Comparison of ENCODE assay signal across 8 cellular contexts in genomic region chr11:118913411-118914125, GRCh38. TPM values are rescaled to one million over a fixed set of nuclear protein-coding genes. Genes with fewer than 3 reads are reported as not detected.
A peak's percentile ranks its signal among the peaks of the same experiment; 100 is the strongest.
DNase-seq lines count a peak whose midpoint lies in the region; ATAC-seq and TF ChIP-seq lines count a peak whose summit lies in the region.

No MANE protein-coding gene starts in this region.

- TF ChIP-seq CTCF in SU-DHL-6 (IDR thresholded peaks at IDR 0.05; ENCODE audit: insufficient read depth, low read length, poor library complexity, severe bottlenecking) (no peak), ovary (IDR thresholded peaks at IDR 0.05) (no peak)

- H3K9ac ChIP-seq in ES-I3 (ENCODE audit: low read depth, low read length) (peak overlapping the region; percentile 64; the same call in 1 of the 2 replicates), SU-DHL-6 (ENCODE audit: low read length) (peak overlapping the region; percentile 34), endocrine pancreas (ENCODE audit: control insufficient read depth, insufficient read depth, low read length) (peak overlapping the region; percentile 20)

- H3K9me3 ChIP-seq in ES-I3 (ENCODE audit: control insufficient read depth, insufficient read depth, low read length) (no peaks in the 10 kb centered on the region), SU-DHL-6 (ENCODE audit: insufficient read depth, low read length) (no peaks in the 10 kb centered on the region), endocrine pancreas (ENCODE audit: control insufficient read depth, low read length) (no peaks in the 10 kb centered on the region), ovary (no peaks in the 10 kb centered on the region)

- H3K4me3 ChIP-seq in SU-DHL-6 (ENCODE audit: insufficient read depth, low read length, poor library complexity, severe bottlenecking) (no peak overlapping the region), endocrine pancreas (ENCODE audit: control insufficient read depth, insufficient read depth, low read length) (no peak overlapping the region), ovary (no peak overlapping the region)

- no peaks in the 10 kb centered on the region for H4K20me1 ChIP-seq in SU-DHL-6 (ENCODE audit: low read depth, low read length)

- H3F3A ChIP-seq in SU-DHL-6 (ENCODE audit: insufficient read depth), result peaks cover 8% of the 10 kb centered on the region

- no peak for TF ChIP-seq POLR2A in ovary (IDR thresholded peaks at IDR 0.05)

- peak overlapping the region; percentile 35 for H3K4me2 ChIP-seq in SU-DHL-6 (ENCODE audit: low read depth, low read length, poor library complexity, severe bottlenecking)

- no peak for ATAC-seq in HG02588 (IDR thresholded peaks at IDR 0.05; ENCODE audit: unreplicated experiment)

- H3K4me1 ChIP-seq in ES-I3 (ENCODE audit: insufficient read depth, low read length), result peaks cover 42% of the 10 kb centered on the region
- peaks cover 6% of the 10 kb centered on the region for H3K4me1 ChIP-seq in endocrine pancreas (ENCODE audit: control insufficient read depth, insufficient read depth, low read length)
- peaks cover 59% of the 10 kb centered on the region for H3K4me1 ChIP-seq in ovary (ENCODE audit: insufficient read depth)

- no peak for TF ChIP-seq EP300 in ovary (IDR thresholded peaks at IDR 0.05)

- H3K27ac ChIP-seq in SU-DHL-6 (ENCODE audit: low read depth, low read length) (peak overlapping the region; percentile 80), ovary (peak overlapping the region; percentile 89 to 94)

- H3K36me3 ChIP-seq in ES-I3 (ENCODE audit: insufficient read depth, low read length) (no peaks in the 10 kb centered on the region), SU-DHL-6 (ENCODE audit: low read length) (no peaks in the 10 kb centered on the region), endocrine pancreas (ENCODE audit: control insufficient read depth, insufficient read depth, low read length) (no peaks in the 10 kb centered on the region), ovary (no peaks in the 10 kb centered on the region)

- DNase-seq in ovary (peak in 3 of 5 donors; percentile 22 to 43 (median 26)), NCI-H345 (lab: John Stamatoyannopoulos, UW) (no peak), NCI-H446 treated with DMSO at 0.1 percent for 48 hours (lab: John Stamatoyannopoulos, UW) (no peak)
- no peak for DNase-seq in stimulated activated CD4-positive, alpha-beta T cell treated with anti-CD3 and anti-CD28 coated beads, Interleukin-12 subunit alpha, Interleukin-12 subunit beta, amount 100 ng/mL, for 4 hours

- no peaks in the 10 kb centered on the region for H3K9me2 ChIP-seq in SU-DHL-6 (replicated peaks; ENCODE audit: insufficient read depth, low read length)

- no peaks in the 10 kb centered on the region for H3K79me2 ChIP-seq in SU-DHL-6 (ENCODE audit: insufficient read depth, low read length)

- intact Hi-C loops in ovary (cut with DNase I), result no loop called here

- 32 to 51% (median 32%) methylated on average over 8 to 9 of the region's 9 CpGs for WGBS in ovary, 3 donors

- no peak overlapping the region for H2AFZ ChIP-seq in SU-DHL-6 (ENCODE audit: low read depth, low read length, severe bottlenecking)

- H3K27me3 ChIP-seq in SU-DHL-6 (ENCODE audit: low read length) (no peaks in the 10 kb centered on the region), endocrine pancreas (ENCODE audit: control insufficient read depth, insufficient read depth, low read length) (no peaks in the 10 kb centered on the region), ovary (no peaks in the 10 kb centered on the region)

RNA-seq across cellular contexts. Expression of gene BCL9L, which starts 12.2 kb away (rescaled TPM):
- 100 to 1,000 TPM in 1 of 7 donors, 10 to 100 TPM in 6; 12.9 to 145 (median 79.9) TPM for total RNA-seq in ovary
- 10 to 100 TPM in 1 of 2 donors, 1 to 10 TPM in 1; 5.5 to 31.2 TPM for polyA plus RNA-seq in ovary

RNA-seq across cellular contexts. Expression of gene CXCR5, which starts 29.9 kb away (rescaled TPM):
- under 1 TPM in 1 of 7 donors, not detected in 6; 0.05 TPM for total RNA-seq in ovary
- polyA plus RNA-seq in ovary, result under 1 TPM in 1 of 2 donors, not detected in 1; 0.17 TPM

RNA-seq across cellular contexts. Expression of gene UPK2, which starts 42.5 kb away (rescaled TPM):
- not detected for total RNA-seq in ovary
- polyA plus RNA-seq in ovary, result under 1 TPM in 1 of 2 donors, not detected in 1; 0.13 TPM

RNA-seq across cellular contexts. Expression of gene FOXR1, which starts 58.0 kb away (rescaled TPM):
- total RNA-seq in ovary, result not detected
- polyA plus RNA-seq in ovary, result 1 to 10 TPM in 1 of 2 donors, not detected in 1; 1.7 TPM

Comparison
In these comparisons a context has a peak if more than half of its experiments do, and no peak if none do; other contexts are left out.
1. DNase-seq: peak in ovary (3 of 5); none in NCI-H345 (single experiment), stimulated activated CD4-positive, alpha-beta T cell treated with anti-CD3 and anti-CD28 coated beads, Interleukin-12 subunit alpha, Interleukin-12 subunit beta, amount 100 ng/mL, for 4 hours (single experiment) and NCI-H446 treated with DMSO at 0.1 percent for 48 hours (single experiment).
2. Peak in every context shown above with its lines, with median percentiles within 50 percentile points of each other: H3K9ac ChIP-seq.